10 cellular contexts compared by ENCODE assay signal in the genomic region with DNA sequence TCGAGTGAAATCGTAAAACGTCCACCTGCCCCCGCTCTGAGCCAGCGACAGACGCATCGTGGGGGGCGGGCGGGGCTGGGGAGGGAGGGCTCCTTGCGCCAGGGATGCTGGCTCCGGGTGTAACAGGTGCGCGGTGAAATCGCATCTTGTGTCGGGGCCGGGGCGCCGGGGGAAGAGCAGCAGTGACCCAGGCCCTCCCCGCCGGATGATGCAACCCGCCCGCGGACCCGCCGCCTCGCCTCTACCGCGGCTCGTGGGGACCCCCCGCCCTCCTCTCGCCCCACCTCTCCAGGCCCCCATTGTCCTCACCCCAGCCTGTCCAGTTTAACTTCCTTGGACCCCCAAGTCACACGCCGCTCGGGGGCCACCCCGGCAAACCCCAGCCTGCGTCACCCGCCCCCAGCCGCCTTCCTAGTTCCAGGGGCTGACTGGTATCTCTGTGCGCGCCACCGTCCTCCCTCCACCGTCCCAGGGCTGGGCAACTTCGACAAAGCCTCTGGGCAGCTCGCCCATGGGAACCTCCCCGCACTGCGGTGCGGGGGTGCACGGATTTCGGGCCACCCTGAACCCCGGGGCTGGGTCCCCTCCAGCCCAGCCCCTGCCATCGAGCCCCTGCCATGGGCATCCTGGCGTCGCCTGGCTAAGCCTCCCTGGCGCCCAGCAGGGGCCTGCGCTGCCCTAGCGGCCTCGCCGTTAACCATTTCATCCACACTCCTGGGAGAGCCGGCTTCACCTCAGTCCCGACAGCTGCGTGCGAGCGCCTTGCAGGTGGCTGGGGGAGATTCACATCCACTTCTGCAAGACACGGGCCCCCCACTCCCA. TPM values are rescaled to one million over a fixed set of nuclear protein-coding genes. Genes with fewer than 3 reads are reported as not detected.
A peak's percentile ranks its signal among the peaks of the same experiment; 100 is the strongest.
DNase-seq lines count a peak whose midpoint lies in the region; ATAC-seq and TF ChIP-seq lines count a peak whose summit lies in the region.
"Had no signal": no experiment of that assay in that cellular context is flagged by ENCODE, and none has a peak within 500 bp of the region (broad histone marks: within the 10 kb centered on the region; RNA-seq: fewer than 3 reads in every experiment).

No MANE protein-coding gene starts in this region.

- peak; percentile 16 to 28 for DNase-seq in activated CD4-positive, alpha-beta T cell treated with anti-CD3 and anti-CD28 coated beads for 4 hours
- DNase-seq in activated CD4-positive, alpha-beta T cell treated with anti-CD3 and anti-CD28 coated beads, Interleukin-2, amount 50 U/mL, for 4 hours = no peak
- no peak for DNase-seq in T-helper 17 cell
- DNase-seq in left ventricle myocardium inferior = peak; percentile 9
- peak; percentile 60 for DNase-seq in stimulated activated CD8-positive, alpha-beta memory T cell treated with anti-CD3 and anti-CD28 coated beads, Interleukin-4, amount 100 ng/mL, for 48 hours
- no peak for DNase-seq in NCI-H128 (lab: John Stamatoyannopoulos, UW; ENCODE audit: unreplicated experiment)
- no peak for DNase-seq in NCI-H446 treated with DMSO at 0.1 percent for 48 hours (lab: John Stamatoyannopoulos, UW)

- H3K36me3 Mint-ChIP-seq in T-helper 17 cell (ENCODE audit: low read depth) = peaks cover 4% of the 10 kb centered on the region

- TF ChIP-seq CTCF in left ventricle myocardium inferior (IDR thresholded peaks at IDR 0.05; ENCODE audit: borderline replicate concordance) = no peak

- peaks cover 9% of the 10 kb centered on the region for H3K4me1 Mint-ChIP-seq in T-helper 17 cell

- H3K9me3 ChIP-seq in T-helper 17 cell (ENCODE audit: control insufficient read depth, low read length, poor library complexity, severe bottlenecking) (no peaks in the 10 kb centered on the region), left ventricle myocardium inferior (replicated peaks) (peaks cover 10% of the 10 kb centered on the region)

- H3K27ac Mint-ChIP-seq in T-helper 17 cell = no peak overlapping the region

- H3K27me3 Mint-ChIP-seq in T-helper 17 cell = peaks cover 66% of the 10 kb centered on the region

- peak overlapping the region; percentile 85 for H3K4me3 Mint-ChIP-seq in T-helper 17 cell

- H3K4me3 ChIP-seq in left ventricle myocardium inferior = peak overlapping the region; percentile 56

- ATAC-seq in T-helper 17 cell (peak; percentile 40), HG03354 (IDR thresholded peaks at IDR 0.05; ENCODE audit: poor library complexity, severe bottlenecking, unreplicated experiment) (no peak)

- intact Hi-C loops in left ventricle myocardium inferior (cut with micrococcal nuclease) = no loop called here

- peaks cover 25% of the 10 kb centered on the region for H3K4me1 ChIP-seq in left ventricle myocardium inferior

- no peak overlapping the region for H3K27ac ChIP-seq in left ventricle myocardium inferior (replicated peaks)

- H3K27me3 ChIP-seq in left ventricle myocardium inferior (ENCODE audit: low read depth) = peaks cover 96% of the 10 kb centered on the region

- no peaks in the 10 kb centered on the region for H3K36me3 ChIP-seq in left ventricle myocardium inferior

RNA-seq across cellular contexts. Expression of gene KIF1A, which starts 0.8 kb away (rescaled TPM):
- under 1 TPM in 1 of 2 donors, not detected in 1; 0.18 TPM for total RNA-seq in T-helper 17 cell
- 2.0 TPM for total RNA-seq in left ventricle myocardium inferior
- total RNA-seq: fibroblast of villous mesenchyme had no signal

RNA-seq across cellular contexts. Expression of gene AGXT, which starts 47.8 kb away (rescaled TPM):
- not detected for total RNA-seq in T-helper 17 cell
- total RNA-seq in left ventricle myocardium inferior = not detected
- total RNA-seq: fibroblast of villous mesenchyme, NCI-H460 had no signal

Comparison
In these comparisons a context has a peak if more than half of its experiments do, and no peak if none do; other contexts are left out.
1. DNase-seq: peak in activated CD4-positive, alpha-beta T cell treated with anti-CD3 and anti-CD28 coated beads for 4 hours (2 of 2), left ventricle myocardium inferior (single experiment) and stimulated activated CD8-positive, alpha-beta memory T cell treated with anti-CD3 and anti-CD28 coated beads, Interleukin-4, amount 100 ng/mL, for 48 hours (single experiment); none in activated CD4-positive, alpha-beta T cell treated with anti-CD3 and anti-CD28 coated beads, Interleukin-2, amount 50 U/mL, for 4 hours (0 of 2), T-helper 17 cell (0 of 3), NCI-H128 (single experiment) and NCI-H446 treated with DMSO at 0.1 percent for 48 hours (single experiment).